10 cellular contexts compared by ENCODE assay signal in genomic region chr7:27167170-27167505, GRCh38. TPM values are rescaled to one million over a fixed set of nuclear protein-coding genes. Genes with fewer than 3 reads are reported as not detected.
DNase-seq lines count a peak whose midpoint lies in the region; ATAC-seq and TF ChIP-seq lines count a peak whose summit lies in the region.
"Had no signal": no experiment of that assay in that cellular context is flagged by ENCODE, and none has a peak within 500 bp of the region (broad histone marks: within the 10 kb centered on the region; RNA-seq: fewer than 3 reads in every experiment).

No MANE protein-coding gene starts in this region.

- no peak for ATAC-seq in HG03457 (IDR thresholded peaks at IDR 0.05; ENCODE audit: unreplicated experiment)

- no peak for TF ChIP-seq CTCF in fibroblast of mammary gland (conservative IDR thresholded peaks at IDR 0.05; ENCODE audit: control insufficient read depth, insufficient read depth, low read depth, low read length)

- peak; percentile 37 for DNase-seq in NCI-H1105 treated with DMSO at 0.1 percent for 48 hours (lab: John Stamatoyannopoulos, UW)
- no peak for DNase-seq in NCI-H1105 (lab: John Stamatoyannopoulos, UW)
- DNase-seq in M059J (ENCODE audit: low read depth) = peak; percentile 83
- peak; percentile 71 for DNase-seq in fibroblast of mammary gland (ENCODE audit: low read depth)
- no peak for DNase-seq in skeletal muscle cell (ENCODE audit: low read depth)
- no peak for DNase-seq in COLO829 (ENCODE audit: low spot score)
- no peak for DNase-seq in T-helper 9 cell
- DNase-seq: NCI-H2227 treated with DMSO at 0.1 percent for 48 hours had no signal

- H3K4me3 ChIP-seq in fibroblast of mammary gland (ENCODE audit: control insufficient read depth, low read depth, low read length) (peak overlapping the region; percentile 77), skeletal muscle cell (ENCODE audit: low read depth, low read length) (peak overlapping the region; percentile 78)

RNA-seq across cellular contexts. Expression of gene HOXA9, which starts 1.8 kb away (rescaled TPM):
- total RNA-seq in M059J (2014; rRNA removed; shearing (Covaris generic)) = 66.1 and 66.8 TPM in 2 replicates

RNA-seq across cellular contexts. Expression of gene HOXA10, which starts 7.0 kb away (rescaled TPM):
- total RNA-seq in M059J (2014; rRNA removed; shearing (Covaris generic)) = 15.4 and 16.7 TPM in 2 replicates

RNA-seq across cellular contexts. Expression of gene HOXA7, which starts 10.7 kb away (rescaled TPM):
- total RNA-seq in M059J (2014; rRNA removed; shearing (Covaris generic)) = 3.7 and 4.6 TPM in 2 replicates

RNA-seq across cellular contexts. Expression of gene HOXA3, which starts 14.8 kb away (rescaled TPM):
- 0.86 and 8.6 TPM in 2 replicates for total RNA-seq in M059J (2014; rRNA removed; shearing (Covaris generic))

RNA-seq across cellular contexts. Expression of gene HOXA11, which starts 17.9 kb away (rescaled TPM):
- total RNA-seq in M059J (2014; rRNA removed; shearing (Covaris generic)) = 0.79 and 1.1 TPM in 2 replicates
- total RNA-seq: mononuclear cell had no signal

Comparison
In these comparisons a context has a peak if more than half of its experiments do, and no peak if none do; other contexts are left out.
1. DNase-seq: peak in NCI-H1105 treated with DMSO at 0.1 percent for 48 hours (single experiment), M059J (single experiment) and fibroblast of mammary gland (single experiment); none in NCI-H1105 (single experiment), skeletal muscle cell (single experiment), COLO829 (single experiment) and T-helper 9 cell (single experiment).